14 cellular contexts compared by ENCODE assay signal in the genomic region with DNA sequence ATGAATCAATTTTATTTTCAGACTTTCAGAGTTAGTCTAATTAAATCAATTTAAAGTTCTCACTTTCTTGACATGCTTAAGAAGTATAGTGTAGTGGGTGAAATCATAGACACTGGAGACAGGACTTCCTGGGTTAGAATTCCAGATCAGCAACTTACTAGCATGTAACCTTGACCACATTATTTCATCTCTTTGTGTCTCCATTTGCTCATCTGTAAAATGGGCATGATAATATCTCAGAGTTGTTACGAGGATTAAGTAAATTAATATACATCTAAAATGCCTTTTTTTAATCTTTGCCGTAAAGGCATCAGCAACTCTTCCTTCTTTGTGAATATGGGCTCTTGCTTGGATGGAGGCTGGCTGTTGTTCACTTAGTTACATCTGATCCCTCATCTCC. TPM values are rescaled to one million over a fixed set of nuclear protein-coding genes. Genes with fewer than 3 reads are reported as not detected.
DNase-seq lines count a peak whose midpoint lies in the region; ATAC-seq and TF ChIP-seq lines count a peak whose summit lies in the region.
"Had no signal": no experiment of that assay in that cellular context is flagged by ENCODE, and none has a peak within 500 bp of the region (broad histone marks: within the 10 kb centered on the region; RNA-seq: fewer than 3 reads in every experiment).

No MANE protein-coding gene starts in this region.

- no peak for DNase-seq in activated CD4-positive, alpha-beta T cell treated with anti-CD3 and anti-CD28 coated beads for 36 hours
- DNase-seq in activated CD4-positive, alpha-beta T cell treated with anti-CD3 and anti-CD28 coated beads, Interleukin-2, amount 50 U/mL, for 4 hours = no peak
- no peak for DNase-seq in GM23248
- no peak for DNase-seq in activated T-helper 2 cell treated with anti-CD3 and anti-CD28 coated beads, Interferon-gamma antibody, Interleukin-2, Interleukin-4, amounts not matched to agents 10 μg/mL and 5 μg/mL and 100 μg/mL, durations not matched to agents 14 hours and 24 hours and 36 hours (ENCODE audit: low spot score)
- no peak for DNase-seq in sigmoid colon
- DNase-seq in lower leg skin (ENCODE audit: low spot score in 2 of 2) = no peak
- DNase-seq: ACHN, amniotic stem cell, left lung, NCI-H446 treated with DMSO at 0.1 percent for 48 hours had no signal

- no peaks in the 10 kb centered on the region for H4K20me1 ChIP-seq in GM23248 (ENCODE audit: insufficient read depth)

- H3K79me2 ChIP-seq in GM23248 (ENCODE audit: insufficient read depth) = peaks cover 36% of the 10 kb centered on the region

- H3K27me3 Mint-ChIP-seq in activated CD4-positive, alpha-beta T cell treated with anti-CD3 and anti-CD28 coated beads for 36 hours = no peaks in the 10 kb centered on the region
- peaks cover 2% of the 10 kb centered on the region for H3K27me3 Mint-ChIP-seq in activated T-helper 2 cell treated with anti-CD3 and anti-CD28 coated beads, Interferon-gamma antibody, Interleukin-2, Interleukin-4, amounts not matched to agents 10 μg/mL and 5 μg/mL and 100 μg/mL, durations not matched to agents 14 hours and 24 hours and 36 hours (ENCODE audit: low read depth)
- H3K27me3 Mint-ChIP-seq in nephron (ENCODE audit: low read depth) = peaks cover 8% of the 10 kb centered on the region

- no peaks in the 10 kb centered on the region for H3K9me3 ChIP-seq in GM23248 (ENCODE audit: low read depth)
- no peaks in the 10 kb centered on the region for H3K9me3 ChIP-seq in sigmoid colon
- H3K9me3 ChIP-seq: left lung had no signal

- no peak overlapping the region for H3K27ac ChIP-seq in GM23248
- no peak overlapping the region for H3K27ac ChIP-seq in sigmoid colon
- H3K27ac ChIP-seq: coronary artery had no signal

- TF ChIP-seq CTCF in nephron (IDR thresholded peaks at IDR 0.05; ENCODE audit: unreplicated experiment in 3 of 3) (no peak), sigmoid colon (IDR thresholded peaks at IDR 0.05) (no peak), lower leg skin (IDR thresholded peaks at IDR 0.05) (no peak)

- H3K36me3 ChIP-seq in GM23248 (ENCODE audit: low read depth) (no peaks in the 10 kb centered on the region), sigmoid colon (no peaks in the 10 kb centered on the region)
- H3K36me3 ChIP-seq: left lung had no signal

- no peak overlapping the region for H3K4me2 ChIP-seq in GM23248 (ENCODE audit: unreplicated experiment)

- peak overlapping the region; percentile 92 for H3K27ac Mint-ChIP-seq in activated CD4-positive, alpha-beta T cell treated with anti-CD3 and anti-CD28 coated beads for 36 hours
- H3K27ac Mint-ChIP-seq in activated T-helper 2 cell treated with anti-CD3 and anti-CD28 coated beads, Interferon-gamma antibody, Interleukin-2, Interleukin-4, amounts not matched to agents 10 μg/mL and 5 μg/mL and 100 μg/mL, durations not matched to agents 14 hours and 24 hours and 36 hours = no peak overlapping the region
- H3K27ac Mint-ChIP-seq in nephron = no peak overlapping the region

- peaks cover 8% of the 10 kb centered on the region for H3K36me3 Mint-ChIP-seq in activated CD4-positive, alpha-beta T cell treated with anti-CD3 and anti-CD28 coated beads for 36 hours (ENCODE audit: low read depth)
- H3K36me3 Mint-ChIP-seq in activated T-helper 2 cell treated with anti-CD3 and anti-CD28 coated beads, Interferon-gamma antibody, Interleukin-2, Interleukin-4, amounts not matched to agents 10 μg/mL and 5 μg/mL and 100 μg/mL, durations not matched to agents 14 hours and 24 hours and 36 hours (ENCODE audit: low read depth) = peaks cover 8% of the 10 kb centered on the region
- H3K36me3 Mint-ChIP-seq in nephron (ENCODE audit: low read depth) = peaks cover 15% of the 10 kb centered on the region

- peak overlapping the region; percentile 97 for H2AFZ ChIP-seq in GM23248

- peak overlapping the region; percentile 92 for H3K4me3 Mint-ChIP-seq in activated CD4-positive, alpha-beta T cell treated with anti-CD3 and anti-CD28 coated beads for 36 hours
- peak overlapping the region; percentile 91 for H3K4me3 Mint-ChIP-seq in activated T-helper 2 cell treated with anti-CD3 and anti-CD28 coated beads, Interferon-gamma antibody, Interleukin-2, Interleukin-4, amounts not matched to agents 10 μg/mL and 5 μg/mL and 100 μg/mL, durations not matched to agents 14 hours and 24 hours and 36 hours (ENCODE audit: low read depth)
- peak overlapping the region; percentile 65 to 97 (median 94) for H3K4me3 Mint-ChIP-seq in nephron

- in situ Hi-C loops in GM23248 (cut with MboI) = loop anchor here (25.0 kb wide), 1 partner anchor 295 kb away; no protein-coding TSS in a partner anchor

- POLR2A ChIA-PET in activated CD4-positive, alpha-beta T cell treated with anti-CD3 and anti-CD28 coated beads for 36 hours (lab: Charles Lee) = no interaction called here

- H3K27me3 ChIP-seq in GM23248 (replicated peaks; ENCODE audit: insufficient read depth) (no peaks in the 10 kb centered on the region), sigmoid colon (no peaks in the 10 kb centered on the region)
- H3K27me3 ChIP-seq: hepatocyte, left lung had no signal

- H3F3A ChIP-seq in GM23248 (ENCODE audit: insufficient read depth) = 0 out of 2 replicates have a peak, but pooled peaks cover 7% of the 10 kb centered on the region

- ATAC-seq in activated CD4-positive, alpha-beta T cell treated with anti-CD3 and anti-CD28 coated beads for 36 hours = no peak
- no peak for ATAC-seq in GM18858 (IDR thresholded peaks at IDR 0.05; ENCODE audit: unreplicated experiment)
- ATAC-seq: left lung had no signal

- CTCF ChIA-PET in activated CD4-positive, alpha-beta T cell treated with anti-CD3 and anti-CD28 coated beads for 36 hours (lab: Charles Lee) = no interaction called here

- intact Hi-C loops in activated CD4-positive, alpha-beta T cell treated with anti-CD3 and anti-CD28 coated beads for 36 hours (cut with DNase I, micrococcal nuclease) = loop anchor here (5.0 to 10.0 kb wide), 4 partner anchors 1190 to 1943 kb away; a partner anchor contains a TSS
- intact Hi-C loops in activated T-helper 2 cell treated with anti-CD3 and anti-CD28 coated beads, Interferon-gamma antibody, Interleukin-2, Interleukin-4, amounts not matched to agents 10 μg/mL and 5 μg/mL and 100 μg/mL, durations not matched to agents 14 hours and 24 hours and 36 hours (cut with micrococcal nuclease) = loop anchor here (5.0 kb wide), 1 partner anchor 1315 kb away; a partner anchor contains a TSS
- intact Hi-C loops in sigmoid colon (cut with DNase I) (loop anchor here (10.0 kb wide), 1 partner anchor 237 kb away; a partner anchor contains a TSS), lower leg skin (cut with DNase I; ENCODE audit: low total_unique reads) (no loop called here)

- H3K9ac ChIP-seq in GM23248 = no peak overlapping the region

- peaks cover 28% of the 10 kb centered on the region for H3K4me1 Mint-ChIP-seq in activated CD4-positive, alpha-beta T cell treated with anti-CD3 and anti-CD28 coated beads for 36 hours
- H3K4me1 Mint-ChIP-seq in activated T-helper 2 cell treated with anti-CD3 and anti-CD28 coated beads, Interferon-gamma antibody, Interleukin-2, Interleukin-4, amounts not matched to agents 10 μg/mL and 5 μg/mL and 100 μg/mL, durations not matched to agents 14 hours and 24 hours and 36 hours (ENCODE audit: low read depth) = peaks cover 25% of the 10 kb centered on the region
- H3K4me1 Mint-ChIP-seq in nephron = peaks cover 25% of the 10 kb centered on the region

- TF ChIP-seq POLR2A in sigmoid colon (IDR thresholded peaks at IDR 0.05) (no peak), lower leg skin (IDR thresholded peaks at IDR 0.05) (no peak)

- WGBS in GM23248 (ENCODE audit: low coverage in 1 of 2, low lambda C conversion rate in 2 of 2, missing lambda C conversion rate in 2 of 2), 2 experiments = 90 to 91% methylated on average over 2 of the region's 2 CpGs
- 97 to 98% methylated on average over 2 of the region's 2 CpGs for WGBS in sigmoid colon, 2 donors
- WGBS in lower leg skin, 2 donors = 89 to 94% methylated on average over 2 of the region's 2 CpGs

- no peaks in the 10 kb centered on the region for H3K9me3 Mint-ChIP-seq in activated CD4-positive, alpha-beta T cell treated with anti-CD3 and anti-CD28 coated beads for 36 hours (ENCODE audit: low read depth)
- H3K9me3 Mint-ChIP-seq in activated T-helper 2 cell treated with anti-CD3 and anti-CD28 coated beads, Interferon-gamma antibody, Interleukin-2, Interleukin-4, amounts not matched to agents 10 μg/mL and 5 μg/mL and 100 μg/mL, durations not matched to agents 14 hours and 24 hours and 36 hours = no peaks in the 10 kb centered on the region
- H3K9me3 Mint-ChIP-seq in nephron = no peaks in the 10 kb centered on the region

- peaks cover 11% of the 10 kb centered on the region; the same call in 1 of the 2 replicates for H3K4me1 ChIP-seq in GM23248 (ENCODE audit: insufficient read depth)
- peaks cover 0 to 14% (median 13%) of the 10 kb centered on the region in 4 donors for H3K4me1 ChIP-seq in sigmoid colon

- H3K4me3 ChIP-seq in GM23248 (no peak overlapping the region), sigmoid colon (no peak overlapping the region), lower leg skin (ENCODE audit: low read depth, poor library complexity, severe bottlenecking) (no peak overlapping the region)

- TF ChIP-seq EP300 in sigmoid colon (IDR thresholded peaks at IDR 0.05) = no peak

- H3K9me2 ChIP-seq in GM23248 (ENCODE audit: insufficient read depth) = no peaks in the 10 kb centered on the region

RNA-seq across cellular contexts. Expression of a gene that starts 1.3 kb away (rescaled TPM):
- total RNA-seq in activated CD4-positive, alpha-beta T cell treated with anti-CD3 and anti-CD28 coated beads for 36 hours = 100 to 1,000 TPM; 104 to 151 TPM
- total RNA-seq in GM23248 (2014; rRNA removed; shearing (Covaris generic)) = 171 and 265 TPM in 2 replicates
- polyA plus RNA-seq in GM23248 (2016; fragmentation: Nextera tagmentation; extraction: Ambion mirVana) (171 and 179 TPM in 2 replicates), sigmoid colon (10 to 100 TPM; 14.8 to 30.1 (median 24.6) TPM)
- total RNA-seq in activated T-helper 2 cell treated with anti-CD3 and anti-CD28 coated beads, Interferon-gamma antibody, Interleukin-2, Interleukin-4, amounts not matched to agents 10 μg/mL and 5 μg/mL and 100 μg/mL, durations not matched to agents 14 hours and 24 hours and 36 hours = 88.7 and 91.5 TPM in 2 replicates
- total RNA-seq in sigmoid colon (10 to 100 TPM; 62.3 to 81.7 (median 63.5) TPM), lower leg skin (10 to 100 TPM; 20.8 to 48.2 (median 38.8) TPM)
